In the genomic region with DNA sequence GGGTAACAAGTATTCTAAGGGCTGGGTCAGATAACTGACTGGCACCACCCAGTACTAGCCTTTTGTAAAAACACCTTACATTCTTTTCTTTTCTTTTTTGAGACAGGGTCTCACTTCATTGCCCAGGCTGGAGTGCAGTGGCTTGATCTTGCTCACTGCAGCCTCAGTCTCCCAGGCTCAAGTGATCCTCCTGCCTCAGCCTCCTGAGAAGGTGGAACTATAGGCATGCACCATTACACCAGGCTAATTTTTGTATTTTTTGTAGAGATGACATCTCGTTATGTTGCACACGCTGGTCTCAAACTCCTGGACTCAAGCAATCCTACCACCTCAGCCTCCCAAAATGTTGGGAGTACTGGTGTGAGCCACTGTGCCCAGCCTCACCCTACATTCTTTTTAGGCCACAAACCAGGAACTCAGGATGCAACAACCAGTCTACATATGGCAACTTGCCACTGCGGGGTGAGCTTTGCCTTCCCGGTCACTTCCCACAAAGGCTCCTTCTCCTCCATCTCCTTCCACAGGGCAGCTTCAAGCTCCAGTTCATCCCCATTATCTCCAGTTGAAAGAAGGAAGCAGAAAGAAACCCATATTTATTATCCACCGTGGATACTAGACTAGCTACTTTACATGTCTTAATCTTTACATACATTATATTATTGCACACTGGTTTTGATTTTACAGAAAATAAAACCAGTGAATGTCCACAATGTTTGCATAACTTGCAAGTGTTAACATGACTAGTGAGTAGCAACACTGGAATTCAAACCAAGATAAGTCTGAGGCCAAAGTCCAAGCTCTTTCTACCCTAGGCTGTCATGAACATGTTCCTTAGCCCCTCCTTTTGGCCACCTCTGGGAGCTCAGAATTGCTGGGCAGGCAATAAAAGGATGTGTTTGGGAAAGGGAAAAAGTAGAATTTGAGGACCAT, we compare ENCODE assay signal across 1 cellular context.
TF ChIP-seq lines count a peak whose summit lies in the region.

No MANE protein-coding gene starts in this region.

TF ChIP-seq in SK-N-SH treated with all-trans-retinoic acid at 6 μM for 48 hours, 23 proteins besides CTCF, POLR2A, EP300 and RAD21 (continued from another document):
- TF ChIP-seq, protein P1, sequence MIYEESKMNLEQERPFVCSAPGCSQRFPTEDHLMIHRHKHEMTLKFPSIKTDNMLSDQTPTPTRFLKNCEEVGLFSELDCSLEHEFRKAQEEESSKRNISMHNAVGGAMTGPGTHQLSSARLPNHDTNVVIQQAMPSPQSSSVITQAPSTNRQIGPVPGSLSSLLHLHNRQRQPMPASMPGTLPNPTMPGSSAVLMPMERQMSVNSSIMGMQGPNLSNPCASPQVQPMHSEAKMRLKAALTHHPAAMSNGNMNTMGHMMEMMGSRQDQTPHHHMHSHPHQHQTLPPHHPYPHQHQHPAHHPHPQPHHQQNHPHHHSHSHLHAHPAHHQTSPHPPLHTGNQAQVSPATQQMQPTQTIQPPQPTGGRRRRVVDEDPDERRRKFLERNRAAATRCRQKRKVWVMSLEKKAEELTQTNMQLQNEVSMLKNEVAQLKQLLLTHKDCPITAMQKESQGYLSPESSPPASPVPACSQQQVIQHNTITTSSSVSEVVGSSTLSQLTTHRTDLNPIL (CRISPR knock-in tag; IDR thresholded peaks at IDR 0.05; ENCODE audit: low read depth) = no peak
- TF ChIP-seq ESRRG (CRISPR knock-in tag; IDR thresholded peaks at IDR 0.05) = no peak
- TF ChIP-seq ISL1 (CRISPR knock-in tag; IDR thresholded peaks at IDR 0.05) = no peak
- no peak for TF ChIP-seq ZNF8 (CRISPR knock-in tag; IDR thresholded peaks at IDR 0.05)
- no peak for TF ChIP-seq TCF4 (CRISPR knock-in tag; IDR thresholded peaks at IDR 0.05; ENCODE audit: borderline replicate concordance)
